ENCODE assay signal across 7 cellular contexts in the genomic region with DNA sequence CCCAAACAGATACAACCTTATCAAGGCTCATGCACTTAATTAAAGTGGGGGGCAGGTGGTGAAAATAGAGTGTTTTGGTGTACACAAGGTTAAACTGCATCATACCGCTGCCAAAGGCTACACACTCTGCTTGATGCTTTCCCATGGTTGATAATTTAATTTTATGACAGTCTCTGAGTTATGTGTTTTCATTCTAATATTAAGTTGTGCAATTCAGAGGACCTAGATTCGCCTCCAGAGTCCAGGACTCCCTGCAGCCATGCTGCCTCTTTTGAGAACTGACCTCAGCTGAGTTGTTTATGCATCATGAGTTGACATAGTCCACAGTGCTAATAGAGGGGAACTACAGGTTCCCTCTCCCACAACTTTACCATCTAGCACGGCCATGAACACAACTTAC.
DNase-seq lines count a peak whose midpoint lies in the region; ATAC-seq, FAIRE-seq and TF ChIP-seq lines count a peak whose summit lies in the region.
"Not testable (repeated sequence)": the region's sequence is repeated elsewhere in the genome, so short reads cannot be mapped to it uniquely, and the experiment has no call there.

No MANE protein-coding gene starts in this region.

- DNase-seq in HTR-8/SVneo (ENCODE audit: insufficient read length, low spot score); right cardiac atrium; omental fat pad (ENCODE audit: low spot score); stimulated activated naive B cell treated with anti-CD40 and anti-IgM and Interleukin-4, amounts not matched to agents 10 μg/mL and 1 μg/mL and 100 μg/mL, for 72 hours: not testable (repeated sequence)
- DNase-seq in amniotic epithelial cell (ENCODE audit: low read depth) (peak; percentile 40), choroid plexus epithelial cell (ENCODE audit: low read depth) (peak; percentile 42)

- not testable (repeated sequence) for H3K27me3 ChIP-seq in gastroesophageal sphincter; right cardiac atrium (ENCODE audit: control insufficient read depth, insufficient read depth)

- peak; percentile 66 for FAIRE-seq in HTR-8/SVneo (lab: Jason Lieb, UNC)

- not testable (repeated sequence) for H3K9me3 Mint-ChIP-seq in stimulated activated naive B cell treated with anti-CD40 and anti-IgM and Interleukin-4, amounts not matched to agents 10 μg/mL and 1 μg/mL and 100 μg/mL, for 72 hours

- WGBS in gastroesophageal sphincter (ENCODE audit: low coverage in 1 of 2), 2 donors, result 81 to 83% methylated on average over 2 of the region's 3 CpGs
- WGBS in right cardiac atrium, result 54% methylated on average over 3 of the region's 3 CpGs

- not testable (repeated sequence) for H3K36me3 ChIP-seq in gastroesophageal sphincter

- TF ChIP-seq EP300 in gastroesophageal sphincter (IDR thresholded peaks at IDR 0.05), result not testable (repeated sequence)

- ATAC-seq in gastroesophageal sphincter (peak; percentile 55), right cardiac atrium (peak; percentile 37 to 62), omental fat pad (ENCODE audit: low FRiP score) (peak; percentile 52)
- not testable (repeated sequence) for ATAC-seq in stimulated activated naive B cell treated with anti-CD40 and anti-IgM and Interleukin-4, amounts not matched to agents 10 μg/mL and 1 μg/mL and 100 μg/mL, for 72 hours (replicated peaks)

- not testable (repeated sequence) for TF ChIP-seq POLR2A in gastroesophageal sphincter (IDR thresholded peaks at IDR 0.05)

- H3K27ac ChIP-seq in gastroesophageal sphincter; right cardiac atrium (ENCODE audit: low read length): not testable (repeated sequence)

- H3K36me3 Mint-ChIP-seq in stimulated activated naive B cell treated with anti-CD40 and anti-IgM and Interleukin-4, amounts not matched to agents 10 μg/mL and 1 μg/mL and 100 μg/mL, for 72 hours, result peaks cover 22 to 24% of the 10 kb centered on the region in 2 donors

- H3K4me1 ChIP-seq in gastroesophageal sphincter, result peaks cover 6 to 26% (median 10%) of the 10 kb centered on the region in 3 donors
- H3K4me1 ChIP-seq in right cardiac atrium (ENCODE audit: control insufficient read depth, insufficient read depth, low read length), result not testable (repeated sequence)

- intact Hi-C loops in right cardiac atrium (cut with DNase I), result not testable (repeated sequence)

- H3K9me3 ChIP-seq in gastroesophageal sphincter; right cardiac atrium (ENCODE audit: control insufficient read depth, low read length): not testable (repeated sequence)

- H3K4me3 Mint-ChIP-seq in stimulated activated naive B cell treated with anti-CD40 and anti-IgM and Interleukin-4, amounts not matched to agents 10 μg/mL and 1 μg/mL and 100 μg/mL, for 72 hours, result not testable (repeated sequence)

- H3K4me1 Mint-ChIP-seq in stimulated activated naive B cell treated with anti-CD40 and anti-IgM and Interleukin-4, amounts not matched to agents 10 μg/mL and 1 μg/mL and 100 μg/mL, for 72 hours, result peaks cover 4 to 21% of the 10 kb centered on the region in 2 donors

- not testable (repeated sequence) for H3K4me3 ChIP-seq in choroid plexus epithelial cell (ENCODE audit: low read depth, low read length); gastroesophageal sphincter; right cardiac atrium (ENCODE audit: low read length)

- peak overlapping the region; percentile 72 for H3K27ac Mint-ChIP-seq in stimulated activated naive B cell treated with anti-CD40 and anti-IgM and Interleukin-4, amounts not matched to agents 10 μg/mL and 1 μg/mL and 100 μg/mL, for 72 hours

- not testable (repeated sequence) for TF ChIP-seq CTCF in choroid plexus epithelial cell (conservative IDR thresholded peaks at IDR 0.05; ENCODE audit: low read depth, low read length); gastroesophageal sphincter (IDR thresholded peaks at IDR 0.05); omental fat pad (IDR thresholded peaks at IDR 0.05)

- H3K27me3 Mint-ChIP-seq in stimulated activated naive B cell treated with anti-CD40 and anti-IgM and Interleukin-4, amounts not matched to agents 10 μg/mL and 1 μg/mL and 100 μg/mL, for 72 hours, result not testable (repeated sequence)
